ENCODE assay signal across 14 cellular contexts in the genomic region with DNA sequence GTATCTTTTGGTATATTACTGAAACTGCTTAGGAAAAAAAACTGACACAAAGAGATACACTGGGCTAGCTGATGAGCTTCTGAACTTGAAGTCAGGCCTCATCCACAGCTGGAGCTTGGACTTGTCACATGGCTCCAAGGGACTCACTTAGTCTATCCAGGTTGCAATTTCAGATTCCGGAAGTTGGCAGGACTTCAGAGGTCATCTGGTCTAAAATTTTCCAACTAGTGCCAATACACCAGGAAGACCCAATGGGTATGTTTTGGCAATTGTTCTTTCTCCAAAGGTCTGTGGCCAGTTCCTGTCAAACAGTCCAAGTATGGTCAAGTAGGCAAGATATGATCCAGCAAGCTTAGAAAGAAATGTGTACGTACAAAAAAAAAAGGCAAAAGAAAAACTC. TPM values are rescaled to one million over a fixed set of nuclear protein-coding genes. Genes with fewer than 3 reads are reported as not detected.
DNase-seq lines count a peak whose midpoint lies in the region; ATAC-seq and TF ChIP-seq lines count a peak whose summit lies in the region.
"Had no signal": no experiment of that assay in that cellular context is flagged by ENCODE, and none has a peak within 500 bp of the region (broad histone marks: within the 10 kb centered on the region; RNA-seq: fewer than 3 reads in every experiment).

No MANE protein-coding gene starts in this region.

- TF ChIP-seq CTCF in GM23338 (conservative IDR thresholded peaks at IDR 0.05; ENCODE audit: low read depth in 2 of 2) (no peak), adrenal gland (IDR thresholded peaks at IDR 0.05) (no peak), prostate gland (IDR thresholded peaks at IDR 0.05) (no peak), GM13976 (IDR thresholded peaks at IDR 0.05; ENCODE audit: borderline replicate concordance, control extremely low read depth, extremely low read depth, insufficient read depth, missing control alignments) (no peak)

- H4K20me1 ChIP-seq in GM23338 (replicated peaks; ENCODE audit: insufficient read depth), result no peaks in the 10 kb centered on the region

- no peaks in the 10 kb centered on the region for H3F3A ChIP-seq in GM23338 (replicated peaks; ENCODE audit: low read depth)

- H3K27ac ChIP-seq in GM23338 (ENCODE audit: low read depth), result peak overlapping the region; percentile 48; the same call in 1 of the 2 replicates
- H3K27ac ChIP-seq in adrenal gland, result peak overlapping the region in 4 of 5 donors; percentile 65 to 75 (median 70)
- peak overlapping the region; percentile 58 to 65 for H3K27ac ChIP-seq in prostate gland
- H3K27ac ChIP-seq: BLaER1 treated with 17β-estradiol and CSF1 and Interleukin-3, amounts not matched to agents 10 nM and 100 nM had no signal

- H3K4me1 Mint-ChIP-seq in GM23338, result no peaks in the 10 kb centered on the region

- H3K36me3 ChIP-seq in GM23338 (ENCODE audit: insufficient read depth) (peaks cover 10% of the 10 kb centered on the region; the same call in 1 of the 2 replicates), adrenal gland (replicated peaks in 1 of 2) (no peaks in the 10 kb centered on the region), prostate gland (no peaks in the 10 kb centered on the region)

- peaks cover 23% of the 10 kb centered on the region for H3K36me3 Mint-ChIP-seq in GM23338 (ENCODE audit: low read depth)

- 0 out of 2 replicates have a peak, but pooled peaks cover 13% of the 10 kb centered on the region for H3K79me2 ChIP-seq in GM23338 (replicated peaks; ENCODE audit: insufficient read depth)
- H3K79me2 ChIP-seq: parathyroid adenoma had no signal

- H3K9me3 Mint-ChIP-seq in GM23338, result no peaks in the 10 kb centered on the region
- H3K9me3 Mint-ChIP-seq: activated CD4-positive, alpha-beta memory T cell treated with anti-CD3 and anti-CD28 coated beads for 36 hours had no signal

- no peak overlapping the region for H2AFZ ChIP-seq in GM23338
- H2AFZ ChIP-seq: parathyroid adenoma had no signal

- H3K4me1 ChIP-seq in GM23338 (ENCODE audit: insufficient read depth), result no peaks in the 10 kb centered on the region
- H3K4me1 ChIP-seq in adrenal gland (replicated peaks in 1 of 2), result peaks cover 28 to 55% of the 10 kb centered on the region in 2 donors
- no peaks in the 10 kb centered on the region for H3K4me1 ChIP-seq in prostate gland (replicated peaks)
- H3K4me1 ChIP-seq: parathyroid adenoma had no signal

- no peaks in the 10 kb centered on the region for H3K9me2 ChIP-seq in GM23338 (ENCODE audit: insufficient read depth)

- DNase-seq in GM23338 (ENCODE audit: low spot score) (no peak), adrenal gland (peak; percentile 32 to 76 (median 50)), Right ventricle myocardium superior (no peak), prostate gland (ENCODE audit: low spot score) (no peak), NCI-H1436 treated with DMSO at 0.1 percent for 48 hours (lab: John Stamatoyannopoulos, UW) (no peak), GM13976 (ENCODE audit: low spot score) (no peak), NCI-H187 (lab: John Stamatoyannopoulos, UW) (no peak)
- DNase-seq: activated CD4-positive, alpha-beta memory T cell treated with anti-CD3 and anti-CD28 coated beads for 36 hours; hypothalamus; midbrain; NCI-H1092 treated with DMSO at 0.1 percent for 48 hours had no signal

- WGBS in adrenal gland, 4 donors, result 40 to 58% (median 50%) methylated on average over 2 of the region's 2 CpGs
- 66% methylated on average over 2 of the region's 2 CpGs for WGBS in prostate gland

- no peak for TF ChIP-seq POLR2A in adrenal gland (IDR thresholded peaks at IDR 0.05)
- TF ChIP-seq POLR2A in prostate gland (IDR thresholded peaks at IDR 0.05), result no peak

- no peak overlapping the region for H3K27ac Mint-ChIP-seq in GM23338
- H3K27ac Mint-ChIP-seq: activated CD4-positive, alpha-beta memory T cell treated with anti-CD3 and anti-CD28 coated beads for 36 hours had no signal

- peaks cover 1% of the 10 kb centered on the region for H3K27me3 Mint-ChIP-seq in GM23338 (ENCODE audit: insufficient read depth, low read depth, poor library complexity)
- H3K27me3 Mint-ChIP-seq: activated CD4-positive, alpha-beta memory T cell treated with anti-CD3 and anti-CD28 coated beads for 36 hours had no signal

- H3K27me3 ChIP-seq in GM23338 (ENCODE audit: insufficient read depth), result no peaks in the 10 kb centered on the region
- no peaks in the 10 kb centered on the region for H3K27me3 ChIP-seq in adrenal gland
- no peaks in the 10 kb centered on the region for H3K27me3 ChIP-seq in prostate gland (replicated peaks; ENCODE audit: insufficient read depth)
- H3K27me3 ChIP-seq: BLaER1 treated with 17β-estradiol and CSF1 and Interleukin-3, amounts not matched to agents 10 nM and 100 nM had no signal

- intact Hi-C loops in adrenal gland (cut with DNase I) (no loop called here), Right ventricle myocardium superior (cut with DNase I) (no loop called here), prostate gland (cut with DNase I) (loop anchor here (10.0 kb wide), 1 partner anchor 309 kb away; no protein-coding TSS in a partner anchor)

- H3K4me3 ChIP-seq in GM23338 (no peak overlapping the region), adrenal gland (no peak overlapping the region), prostate gland (no peak overlapping the region)
- H3K4me3 ChIP-seq: BLaER1 treated with 17β-estradiol and CSF1 and Interleukin-3, amounts not matched to agents 10 nM and 100 nM had no signal

- no peak overlapping the region for H3K4me3 Mint-ChIP-seq in GM23338
- H3K4me3 Mint-ChIP-seq: activated CD4-positive, alpha-beta memory T cell treated with anti-CD3 and anti-CD28 coated beads for 36 hours had no signal

- ATAC-seq in GM23338 (no peak), Right ventricle myocardium superior (ENCODE audit: poor library complexity) (peak; percentile 11), HG03520 (IDR thresholded peaks at IDR 0.05; ENCODE audit: unreplicated experiment) (no peak)

- in situ Hi-C loops in GM13976 (cut with MboI; ENCODE audit: low sequenced_read_pairs, unreplicated experiment), result no loop called here

- H3K9me3 ChIP-seq in adrenal gland (replicated peaks in 1 of 3) (no peaks in the 10 kb centered on the region), prostate gland (no peaks in the 10 kb centered on the region)
- H3K9me3 ChIP-seq: BLaER1 treated with 17β-estradiol and CSF1 and Interleukin-3, amounts not matched to agents 10 nM and 100 nM had no signal

- no peak overlapping the region for H3K4me2 ChIP-seq in GM23338
- H3K4me2 ChIP-seq: BLaER1 treated with 17β-estradiol and CSF1 and Interleukin-3, amounts not matched to agents 10 nM and 100 nM had no signal

TF ChIP-seq in GM23338, 12 proteins besides CTCF, POLR2A, EP300 and RAD21 (continues in another document):
- TF ChIP-seq, protein P1, sequence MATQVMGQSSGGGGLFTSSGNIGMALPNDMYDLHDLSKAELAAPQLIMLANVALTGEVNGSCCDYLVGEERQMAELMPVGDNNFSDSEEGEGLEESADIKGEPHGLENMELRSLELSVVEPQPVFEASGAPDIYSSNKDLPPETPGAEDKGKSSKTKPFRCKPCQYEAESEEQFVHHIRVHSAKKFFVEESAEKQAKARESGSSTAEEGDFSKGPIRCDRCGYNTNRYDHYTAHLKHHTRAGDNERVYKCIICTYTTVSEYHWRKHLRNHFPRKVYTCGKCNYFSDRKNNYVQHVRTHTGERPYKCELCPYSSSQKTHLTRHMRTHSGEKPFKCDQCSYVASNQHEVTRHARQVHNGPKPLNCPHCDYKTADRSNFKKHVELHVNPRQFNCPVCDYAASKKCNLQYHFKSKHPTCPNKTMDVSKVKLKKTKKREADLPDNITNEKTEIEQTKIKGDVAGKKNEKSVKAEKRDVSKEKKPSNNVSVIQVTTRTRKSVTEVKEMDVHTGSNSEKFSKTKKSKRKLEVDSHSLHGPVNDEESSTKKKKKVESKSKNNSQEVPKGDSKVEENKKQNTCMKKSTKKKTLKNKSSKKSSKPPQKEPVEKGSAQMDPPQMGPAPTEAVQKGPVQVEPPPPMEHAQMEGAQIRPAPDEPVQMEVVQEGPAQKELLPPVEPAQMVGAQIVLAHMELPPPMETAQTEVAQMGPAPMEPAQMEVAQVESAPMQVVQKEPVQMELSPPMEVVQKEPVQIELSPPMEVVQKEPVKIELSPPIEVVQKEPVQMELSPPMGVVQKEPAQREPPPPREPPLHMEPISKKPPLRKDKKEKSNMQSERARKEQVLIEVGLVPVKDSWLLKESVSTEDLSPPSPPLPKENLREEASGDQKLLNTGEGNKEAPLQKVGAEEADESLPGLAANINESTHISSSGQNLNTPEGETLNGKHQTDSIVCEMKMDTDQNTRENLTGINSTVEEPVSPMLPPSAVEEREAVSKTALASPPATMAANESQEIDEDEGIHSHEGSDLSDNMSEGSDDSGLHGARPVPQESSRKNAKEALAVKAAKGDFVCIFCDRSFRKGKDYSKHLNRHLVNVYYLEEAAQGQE (IDR thresholded peaks at IDR 0.05; ENCODE audit: unreplicated experiment), result no peak
- TF ChIP-seq JUNB (IDR thresholded peaks at IDR 0.05; ENCODE audit: unreplicated experiment), result no peak
- TF ChIP-seq ZNF331 (CRISPR knock-in tag; IDR thresholded peaks at IDR 0.05; ENCODE audit: low read depth), result no peak
- no peak for TF ChIP-seq NANOG (IDR thresholded peaks at IDR 0.05; ENCODE audit: borderline replicate concordance)
- TF ChIP-seq STAT1 (IDR thresholded peaks at IDR 0.05; ENCODE audit: unreplicated experiment), result no peak
- TF ChIP-seq, protein P2, sequence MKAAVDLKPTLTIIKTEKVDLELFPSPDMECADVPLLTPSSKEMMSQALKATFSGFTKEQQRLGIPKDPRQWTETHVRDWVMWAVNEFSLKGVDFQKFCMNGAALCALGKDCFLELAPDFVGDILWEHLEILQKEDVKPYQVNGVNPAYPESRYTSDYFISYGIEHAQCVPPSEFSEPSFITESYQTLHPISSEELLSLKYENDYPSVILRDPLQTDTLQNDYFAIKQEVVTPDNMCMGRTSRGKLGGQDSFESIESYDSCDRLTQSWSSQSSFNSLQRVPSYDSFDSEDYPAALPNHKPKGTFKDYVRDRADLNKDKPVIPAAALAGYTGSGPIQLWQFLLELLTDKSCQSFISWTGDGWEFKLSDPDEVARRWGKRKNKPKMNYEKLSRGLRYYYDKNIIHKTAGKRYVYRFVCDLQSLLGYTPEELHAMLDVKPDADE (IDR thresholded peaks at IDR 0.05), result no peak
- no peak for TF ChIP-seq POLR2AphosphoS5 (IDR thresholded peaks at IDR 0.05; ENCODE audit: low read depth)
- no peak for TF ChIP-seq EZH2 (IDR thresholded peaks at IDR 0.05; ENCODE audit: low read depth, unreplicated experiment)

RNA-seq across cellular contexts. Expression of a gene that starts 36.7 kb away (rescaled TPM):
- 128 and 141 TPM in 2 replicates for total RNA-seq in GM23338 (2014; rRNA removed; shearing (Covaris generic))
- polyA plus RNA-seq in GM23338 (2016; fragmentation: Nextera tagmentation; extraction: Ambion mirVana) (53.2 TPM in 2 replicates), adrenal gland (10 to 100 TPM; 20.8 to 92.8 (median 25.9) TPM)
- total RNA-seq in adrenal gland (10 to 100 TPM; 61.1 to 91.9 (median 69.7) TPM), Right ventricle myocardium superior (69.3 TPM), prostate gland (10 to 100 TPM; 43.3 to 51.1 TPM)

RNA-seq across cellular contexts. Expression of a gene that starts 36.8 kb away (rescaled TPM):
- total RNA-seq in GM23338 (2014; rRNA removed; shearing (Covaris generic)), result 11.3 and 14.5 TPM in 2 replicates
- polyA plus RNA-seq in GM23338 (2016; fragmentation: Nextera tagmentation; extraction: Ambion mirVana) (4.3 and 8.8 TPM in 2 replicates), adrenal gland (10 to 100 TPM in 1 of 3 donors, 1 to 10 TPM in 2; 1.7 to 18.0 (median 3.2) TPM)
- total RNA-seq in adrenal gland (10 to 100 TPM; 11.9 to 20.6 (median 14.2) TPM), Right ventricle myocardium superior (18.6 TPM), prostate gland (10 to 100 TPM in 1 of 2 donors, 1 to 10 TPM in 1; 8.9 to 10.2 TPM)

Comparison
In these comparisons a context has a peak if more than half of its experiments do, and no peak if none do; other contexts are left out.
1. DNase-seq: peak in adrenal gland (7 of 7); none in GM23338 (single experiment), Right ventricle myocardium superior (single experiment), prostate gland (single experiment), NCI-H1436 treated with DMSO at 0.1 percent for 48 hours (single experiment), GM13976 (single experiment) and NCI-H187 (0 of 2).
2. Peak in every context shown above with its lines, with median percentiles within 50 percentile points of each other: H3K27ac ChIP-seq.